1 cellular context compared by ENCODE assay signal in genomic region chr14:22791302-22791701, GRCh38.
A peak's percentile ranks its signal among the peaks of the same experiment; 100 is the strongest.
TF ChIP-seq lines count a peak whose summit lies in the region.

No MANE protein-coding gene starts in this region.

TF ChIP-seq in K562, 482 proteins besides CTCF, POLR2A, EP300 and RAD21 (continues in another document):
- TF ChIP-seq ZBTB49 (CRISPR knock-in tag; IDR thresholded peaks at IDR 0.05; ENCODE audit: borderline replicate concordance) = no peak
- TF ChIP-seq PKNOX1 (IDR thresholded peaks at IDR 0.05) = peak; percentile 87
- TF ChIP-seq MYC (IDR thresholded peaks at IDR 0.05; ENCODE audit: low read depth, low read length) = 0 out of 2 replicates have a peak, but pooled peaks have one; percentile 45
- TF ChIP-seq MYC (CRISPR knock-in tag; IDR thresholded peaks at IDR 0.05; ENCODE audit: borderline replicate concordance, low read depth) = no peak
- no peak for TF ChIP-seq TCF15 (CRISPR knock-in tag; IDR thresholded peaks at IDR 0.05)
- peak; percentile 88 for TF ChIP-seq JUND (IDR thresholded peaks at IDR 0.05; ENCODE audit: borderline replicate concordance, low read depth, low read length)
- TF ChIP-seq JUND (tag; IDR thresholded peaks at IDR 0.05; ENCODE audit: borderline replicate concordance, low read depth, low read length) = peak; percentile 86
- peak; percentile 84 for TF ChIP-seq FOSL1 (tag; conservative IDR thresholded peaks at IDR 0.05)
- TF ChIP-seq ZBTB12 (CRISPR knock-in tag; IDR thresholded peaks at IDR 0.05) = peak; percentile 53; the same call in 1 of the 2 replicates
- peak; percentile 95 for TF ChIP-seq ATF3 (IDR thresholded peaks at IDR 0.05)
- TF ChIP-seq ATF3 (CRISPR knock-in tag; conservative IDR thresholded peaks at IDR 0.05) = no peak
- TF ChIP-seq ZNF766 (CRISPR knock-in tag; conservative IDR thresholded peaks at IDR 0.05) = no peak
- TF ChIP-seq PBX2 (CRISPR knock-in tag; IDR thresholded peaks at IDR 0.05; ENCODE audit: low read depth) = no peak
- peak; percentile 47 for TF ChIP-seq PBX2 (tag; conservative IDR thresholded peaks at IDR 0.05; ENCODE audit: low read depth)
- peak; percentile 38; the same call in 1 of the 2 replicates for TF ChIP-seq BHLHE40 (IDR thresholded peaks at IDR 0.05; ENCODE audit: low read length)
- no peak for TF ChIP-seq TCF3 (CRISPR knock-in tag; IDR thresholded peaks at IDR 0.05)
- 0 out of 4 replicates have a peak, but pooled peaks of 1 of the 2 experiments have one; percentile 22 for TF ChIP-seq NRF1 (conservative IDR thresholded peaks at IDR 0.05 in 1 of 2, IDR thresholded peaks at IDR 0.05 in 1 of 2)
- peak; percentile 65 for TF ChIP-seq USF2 (CRISPR knock-in tag; IDR thresholded peaks at IDR 0.05)
- peak; percentile 80 for TF ChIP-seq USF1 (CRISPR knock-in tag; IDR thresholded peaks at IDR 0.05)
- TF ChIP-seq NCOA1 (IDR thresholded peaks at IDR 0.05; ENCODE audit: low read depth) = 0 out of 2 replicates have a peak, but pooled peaks have one; percentile 59
- TF ChIP-seq ZNF584 (CRISPR knock-in tag; IDR thresholded peaks at IDR 0.05; ENCODE audit: low read depth) = 0 out of 2 replicates have a peak, but pooled peaks have one; percentile 43
- TF ChIP-seq MEIS2 (IDR thresholded peaks at IDR 0.05; ENCODE audit: partially characterized antibody) = peak; percentile 67
- peak; percentile 25; the same call in 1 of the 2 replicates for TF ChIP-seq ARID1B (IDR thresholded peaks at IDR 0.05)
- no peak for TF ChIP-seq HBP1 (CRISPR knock-in tag; IDR thresholded peaks at IDR 0.05)
- no peak for TF ChIP-seq ATF1 (CRISPR knock-in tag; IDR thresholded peaks at IDR 0.05)
- peak; percentile 86 for TF ChIP-seq ATF1 (tag; IDR thresholded peaks at IDR 0.05)
- no peak for TF ChIP-seq E2F4 (CRISPR knock-in tag; IDR thresholded peaks at IDR 0.05; ENCODE audit: low read depth)
- 0 out of 4 replicates have a peak, but pooled peaks of 1 of the 2 experiments have one; percentile 32 for TF ChIP-seq ZNF318 (IDR thresholded peaks at IDR 0.05; ENCODE audit: borderline replicate concordance in 1 of 2, low read depth in 1 of 2)
- TF ChIP-seq JUN (IDR thresholded peaks at IDR 0.05; ENCODE audit: borderline replicate concordance, low read depth, low read length) = peak; percentile 88
- no peak for TF ChIP-seq JUN (CRISPR knock-in tag; IDR thresholded peaks at IDR 0.05; ENCODE audit: borderline replicate concordance)
- TF ChIP-seq CTBP1 (IDR thresholded peaks at IDR 0.05; ENCODE audit: borderline replicate concordance) = peak; percentile 49; the same call in 1 of the 2 replicates
- peak in 1 of 2 experiments; percentile 45; a peak in 1 of 4 replicates for TF ChIP-seq RCOR1 (IDR thresholded peaks at IDR 0.05; ENCODE audit: borderline replicate concordance in 1 of 2, low read depth in 2 of 2, low read length in 2 of 2)
